In the genomic region with DNA sequence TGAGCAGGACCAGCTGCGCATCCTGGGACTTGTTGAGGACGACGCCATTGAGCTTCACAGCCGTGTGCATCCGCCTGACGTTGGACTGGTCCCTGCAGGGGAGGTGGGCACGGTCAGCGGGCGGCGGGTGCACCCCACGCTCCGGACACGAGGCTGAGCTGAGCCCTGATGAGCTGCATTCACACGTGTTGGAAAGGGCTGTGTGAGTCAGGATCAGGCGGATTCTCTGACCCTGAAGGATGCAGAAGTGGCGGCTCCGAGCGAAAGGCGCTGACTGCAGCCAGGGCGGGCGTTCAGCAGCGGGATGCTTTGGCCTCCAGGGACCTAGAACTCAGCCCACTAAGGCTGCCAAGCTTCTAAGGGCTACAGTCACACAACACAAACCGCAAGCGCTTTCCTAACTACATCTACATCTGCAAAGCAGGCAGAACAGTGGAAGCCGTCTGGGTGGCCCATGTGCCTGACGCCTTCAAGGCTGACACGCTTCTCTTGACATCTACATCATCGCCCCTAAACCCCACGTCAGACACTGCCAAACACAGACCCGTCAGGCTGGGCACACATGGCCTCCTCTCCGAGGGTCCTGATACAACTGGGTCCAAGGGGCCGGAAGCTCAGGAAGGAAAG, we compare ENCODE assay signal across 23 cellular contexts. TPM values are rescaled to one million over a fixed set of nuclear protein-coding genes. Genes with fewer than 3 reads are reported as not detected.
DNase-seq lines count a peak whose midpoint lies in the region; ATAC-seq and TF ChIP-seq lines count a peak whose summit lies in the region.
"Had no signal": no experiment of that assay in that cellular context is flagged by ENCODE, and none has a peak within 500 bp of the region (broad histone marks: within the 10 kb centered on the region; RNA-seq: fewer than 3 reads in every experiment).

No MANE protein-coding gene starts in this region.

- H3K36me3 ChIP-seq in BLaER1 treated with 17β-estradiol and CSF1 and Interleukin-3, amounts not matched to agents 10 nM and 100 nM: peaks cover 0 to 26% (median 3%) of the 10 kb centered on the region in 11 experiments; a peak in 6 of 22 replicates
- peaks cover 0 to 90% (median 69%) of the 10 kb centered on the region in 9 donors for H3K36me3 ChIP-seq in heart left ventricle
- H3K36me3 ChIP-seq in gastrocnemius medialis: no peaks in the 10 kb centered on the region
- H3K36me3 ChIP-seq in mesenchymal stem cell (ENCODE audit: control insufficient read depth in 1 of 2, insufficient read depth in 2 of 2, low read depth in 1 of 2, low read length in 2 of 2): peaks cover 11 to 18% of the 10 kb centered on the region in 2 experiments

- no peak for TF ChIP-seq CTCF in RWPE1 (conservative IDR thresholded peaks at IDR 0.05; ENCODE audit: low read depth)
- no peak for TF ChIP-seq CTCF in heart left ventricle (IDR thresholded peaks at IDR 0.05)
- TF ChIP-seq CTCF in gastrocnemius medialis (IDR thresholded peaks at IDR 0.05 in 4 of 5, conservative IDR thresholded peaks at IDR 0.05 in 1 of 5): no peak

- no peak overlapping the region for H3K23ac ChIP-seq in mesenchymal stem cell (ENCODE audit: low read length in 2 of 2)

- peaks cover 14 to 83% (median 43%) of the 10 kb centered on the region in 11 experiments; a peak in 20 of 22 replicates for H4K20me1 ChIP-seq in BLaER1 treated with 17β-estradiol and CSF1 and Interleukin-3, amounts not matched to agents 10 nM and 100 nM

- in situ Hi-C loops in gastrocnemius medialis (cut with MboI; ENCODE audit: low sequenced_read_pairs in 4 of 4): no loop called here

- H3K4ac ChIP-seq in mesenchymal stem cell (ENCODE audit: low read depth in 1 of 2, low read length in 2 of 2): no peak overlapping the region

- no peak overlapping the region for H4K91ac ChIP-seq in mesenchymal stem cell (ENCODE audit: low read length)

- POLR2A ChIA-PET in RWPE1 (lab: Yijun Ruan, JAX; ENCODE audit: low non-redundant PET): no interaction called here

- H3K9me3 ChIP-seq in BLaER1 treated with 17β-estradiol and CSF1 and Interleukin-3, amounts not matched to agents 10 nM and 100 nM (replicated peaks in 1 of 11): no peaks in the 10 kb centered on the region
- H3K9me3 ChIP-seq in heart left ventricle (no peaks in the 10 kb centered on the region), gastrocnemius medialis (no peaks in the 10 kb centered on the region), mesenchymal stem cell (ENCODE audit: control insufficient read depth, low read length) (no peaks in the 10 kb centered on the region)
- H3K9me3 ChIP-seq: spleen had no signal

- TF ChIP-seq POLR2A in heart left ventricle (IDR thresholded peaks at IDR 0.05) (no peak), gastrocnemius medialis (IDR thresholded peaks at IDR 0.05) (no peak)

- no peak for DNase-seq in RWPE1 (ENCODE audit: low spot score)
- peak in 3 of 5 donors; percentile 40 to 64 (median 56) for DNase-seq in heart left ventricle
- DNase-seq in gastrocnemius medialis: peak in 1 of 2 donors; percentile 44
- no peak for DNase-seq in mesenchymal stem cell
- DNase-seq in NCI-H2081 treated with DMSO at 0.1 percent for 48 hours (lab: John Stamatoyannopoulos, UW): no peak
- DNase-seq in effector CD8-positive, alpha-beta T cell (lab: John Stamatoyannopoulos, UW): no peak
- DNase-seq: activated B cell treated with CpG ODN at 0.5 μM for 24 hours; activated naive CD4-positive, alpha-beta T cell treated with anti-CD3 and anti-CD28 coated beads, Interleukin-2, amount 10 ng/mL, durations not matched to agents 7 days and 5 days; CD8-positive, alpha-beta T cell; foreskin keratinocyte; GOT3; hypothalamus; immature natural killer cell; Kasumi-1; NCI-H1092; NCI-H2171 treated with DMSO at 0.1 percent for 48 hours; NCI-H526; nucleus accumbens; PC-9; spleen had no signal

- intact Hi-C loops in heart left ventricle (cut with DNase I) (loop anchor here in 4 of 10 donors (5.0 to 10.0 kb wide), 3 partner anchors 81 to 89 kb away; no protein-coding TSS in a partner anchor), gastrocnemius medialis (cut with DNase I; ENCODE audit: low total_unique reads) (loop anchor here (1.0 kb wide), 1 partner anchor 87 kb away; no protein-coding TSS in a partner anchor)

- H3K4me1 ChIP-seq in BLaER1 treated with 17β-estradiol and CSF1 and Interleukin-3, amounts not matched to agents 10 nM and 100 nM: peaks cover 35 to 86% (median 80%) of the 10 kb centered on the region in 10 experiments
- H3K4me1 ChIP-seq in heart left ventricle (peaks cover 0 to 31% (median 13%) of the 10 kb centered on the region in 12 donors), gastrocnemius medialis (no peaks in the 10 kb centered on the region), mesenchymal stem cell (ENCODE audit: control insufficient read depth, insufficient read depth, low read depth, low read length) (no peaks in the 10 kb centered on the region)
- H3K4me1 ChIP-seq: foreskin keratinocyte, spleen had no signal

- CTCF ChIA-PET in RWPE1 (lab: Yijun Ruan, JAX): interaction anchor here (0.6 to 1.0 kb wide), 3 partner anchors 13 to 114 kb away, joined by 3 to 4 read pairs (median 3); no protein-coding TSS in a partner anchor

- peak overlapping the region in 9 of 11 experiments; percentile 41 to 64 (median 50); a peak in 16 of 22 replicates for H3K27ac ChIP-seq in BLaER1 treated with 17β-estradiol and CSF1 and Interleukin-3, amounts not matched to agents 10 nM and 100 nM
- H3K27ac ChIP-seq in RWPE1 (peak overlapping the region; percentile 36), heart left ventricle (peak overlapping the region in 7 of 12 donors; percentile 17 to 77 (median 67)), gastrocnemius medialis (no peak overlapping the region), mesenchymal stem cell (ENCODE audit: low read length, poor library complexity, severe bottlenecking) (no peak overlapping the region)
- H3K27ac ChIP-seq: foreskin keratinocyte, HL-60, PC-9, spleen had no signal

- no peak overlapping the region for H2BK5ac ChIP-seq in mesenchymal stem cell (ENCODE audit: low read depth, low read length, poor library complexity, severe bottlenecking)

- no peak overlapping the region for H2AK5ac ChIP-seq in mesenchymal stem cell (ENCODE audit: low read length, severe bottlenecking)

- H3K4me3 ChIP-seq in BLaER1 treated with 17β-estradiol and CSF1 and Interleukin-3, amounts not matched to agents 10 nM and 100 nM: no peak overlapping the region
- H3K4me3 ChIP-seq in heart left ventricle (no peak overlapping the region), gastrocnemius medialis (no peak overlapping the region), mesenchymal stem cell (ENCODE audit: insufficient read depth in 1 of 2, low read depth in 1 of 2, low read length in 2 of 2) (no peak overlapping the region)
- H3K4me3 ChIP-seq: PC-9, spleen had no signal

- no peaks in the 10 kb centered on the region for H3K79me1 ChIP-seq in mesenchymal stem cell (replicated peaks; ENCODE audit: low read length, poor library complexity, severe bottlenecking)

- H2BK15ac ChIP-seq in mesenchymal stem cell (ENCODE audit: low read depth, poor library complexity, severe bottlenecking): no peak overlapping the region

- no peak overlapping the region for H2BK120ac ChIP-seq in mesenchymal stem cell (ENCODE audit: low read depth, low read length)

- peaks cover 0 to 23% (median 0%) of the 10 kb centered on the region in 11 experiments; a peak in 6 of 22 replicates for H3K27me3 ChIP-seq in BLaER1 treated with 17β-estradiol and CSF1 and Interleukin-3, amounts not matched to agents 10 nM and 100 nM
- no peaks in the 10 kb centered on the region for H3K27me3 ChIP-seq in heart left ventricle
- peaks cover 0 to 2% (median 0%) of the 10 kb centered on the region in 3 donors for H3K27me3 ChIP-seq in gastrocnemius medialis
- H3K27me3 ChIP-seq in mesenchymal stem cell (ENCODE audit: control insufficient read depth in 1 of 2, insufficient read depth in 1 of 2, low read length in 2 of 2): peaks cover 0 to 5% of the 10 kb centered on the region in 2 experiments
- H3K27me3 ChIP-seq: foreskin keratinocyte, spleen had no signal

- no peak overlapping the region for H2AFZ ChIP-seq in mesenchymal stem cell (ENCODE audit: low read depth, low read length)
- H2AFZ ChIP-seq: PC-9 had no signal

- H3K4me2 ChIP-seq in BLaER1 treated with 17β-estradiol and CSF1 and Interleukin-3, amounts not matched to agents 10 nM and 100 nM: peak overlapping the region; percentile 30 to 92 (median 78); a peak in 21 of 22 replicates
- no peak overlapping the region for H3K4me2 ChIP-seq in mesenchymal stem cell (ENCODE audit: low read length, poor library complexity, severe bottlenecking)
- H3K4me2 ChIP-seq: PC-9 had no signal

- H3K18ac ChIP-seq in mesenchymal stem cell (ENCODE audit: low read depth in 1 of 2, low read length in 2 of 2): no peak overlapping the region

- H3K14ac ChIP-seq in mesenchymal stem cell (ENCODE audit: low read length in 2 of 2): no peak overlapping the region

- WGBS in heart left ventricle, 4 donors: 85 to 89% (median 86%) methylated on average over 18 to 32 of the region's 32 CpGs
- 98% methylated on average over 32 of the region's 32 CpGs for WGBS in mesenchymal stem cell

- H3K9ac ChIP-seq in BLaER1 treated with 17β-estradiol and CSF1 and Interleukin-3, amounts not matched to agents 10 nM and 100 nM: peak overlapping the region in 8 of 11 experiments; percentile 24 to 57 (median 48); a peak in 12 of 22 replicates
- H3K9ac ChIP-seq in mesenchymal stem cell (ENCODE audit: low read length): no peak overlapping the region

- no peak overlapping the region for H4K8ac ChIP-seq in mesenchymal stem cell (ENCODE audit: low read length)

- no peak overlapping the region for H2BK12ac ChIP-seq in mesenchymal stem cell (ENCODE audit: low read length in 2 of 2)

- ATAC-seq in heart left ventricle: peak in 1 of 4 donors; percentile 0
- ATAC-seq in gastrocnemius medialis: peak; percentile 36 to 63

RNA-seq across cellular contexts. Expression of gene NKD2, which starts 44.9 kb away (rescaled TPM):
- total RNA-seq in heart left ventricle (1 to 10 TPM in 6 of 9 donors, under 1 TPM in 3; 0.56 to 3.9 (median 1.6) TPM), gastrocnemius medialis (not detected)
- 1 to 10 TPM; 2.6 to 6.6 TPM for polyA plus RNA-seq in heart left ventricle
- polyA plus RNA-seq in mesenchymal stem cell (2013, experiment 1 of 2): 6.5 TPM
- 6.2 TPM for polyA plus RNA-seq in mesenchymal stem cell (2013, experiment 2 of 2)
- total RNA-seq: epithelial cell of proximal tubule had no signal
- polyA plus RNA-seq: foreskin keratinocyte, immature natural killer cell had no signal

RNA-seq across cellular contexts. Expression of gene SLC12A7, which starts 58.4 kb away (rescaled TPM):
- total RNA-seq in heart left ventricle (100 to 1,000 TPM in 7 of 9 donors, 10 to 100 TPM in 2; 77.0 to 159 (median 132) TPM), gastrocnemius medialis (1 to 10 TPM; 1.6 to 5.3 (median 3.5) TPM)
- polyA plus RNA-seq in heart left ventricle: 10 to 100 TPM; 66.3 to 74.5 TPM
- polyA plus RNA-seq in mesenchymal stem cell (2013, experiment 1 of 2): 23.4 TPM
- polyA plus RNA-seq in mesenchymal stem cell (2013, experiment 2 of 2): 22.9 TPM

Comparison
In these comparisons a context has a peak if more than half of its experiments do, and no peak if none do; other contexts are left out.
1. H3K27ac ChIP-seq: peak in BLaER1 treated with 17β-estradiol and CSF1 and Interleukin-3, amounts not matched to agents 10 nM and 100 nM (9 of 11), RWPE1 (single experiment) and heart left ventricle (7 of 12); none in gastrocnemius medialis (0 of 4) and mesenchymal stem cell (single experiment).
2. DNase-seq: peak in heart left ventricle (3 of 5); none in RWPE1 (single experiment), mesenchymal stem cell (single experiment), NCI-H2081 treated with DMSO at 0.1 percent for 48 hours (single experiment) and effector CD8-positive, alpha-beta T cell (single experiment).
3. RNA of gene SLC12A7, which starts 58.4 kb away (total RNA-seq): 77.0 to 159 TPM in heart left ventricle; 1.6 to 5.3 TPM in gastrocnemius medialis; every median in the first group is over 10 times any median in the second.